Comparison of ENCODE assay signal across 17 cellular contexts in the genomic region with DNA sequence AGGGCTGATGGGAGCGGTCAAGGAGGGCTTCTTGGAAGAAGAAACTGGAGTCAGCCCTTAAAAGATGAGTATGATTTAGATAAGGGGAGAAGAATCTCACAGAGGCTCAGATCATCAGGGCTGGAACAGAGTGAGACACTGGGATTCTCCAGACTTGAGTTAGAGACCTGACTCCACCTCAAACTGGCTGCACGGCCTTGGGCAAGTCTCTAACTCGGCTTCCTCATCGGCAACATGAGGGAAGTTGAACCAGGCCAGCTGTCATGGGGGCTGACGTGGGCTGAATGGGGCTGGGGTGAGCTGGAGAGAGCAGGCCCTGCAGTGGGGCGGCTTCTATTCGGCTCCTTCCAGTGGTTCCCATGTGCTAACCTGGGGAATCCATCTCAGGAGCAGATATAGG. TPM values are rescaled to one million over a fixed set of nuclear protein-coding genes. Genes with fewer than 3 reads are reported as not detected.
"Had no signal": no experiment of that assay in that cellular context is flagged by ENCODE, and none has a peak within 500 bp of the region (broad histone marks: within the 10 kb centered on the region; RNA-seq: fewer than 3 reads in every experiment).

No MANE protein-coding gene starts in this region.

- H3K36me3 ChIP-seq: ascending aorta, prostate gland, right lobe of liver, tibial artery had no signal

- H3K4me1 Mint-ChIP-seq: stimulated activated naive CD8-positive, alpha-beta T cell treated with anti-CD3 and anti-CD28 coated beads, Interleukin-15, amount 100 ng/mL, for 72 hours had no signal

- H3K9me3 ChIP-seq: ascending aorta, prostate gland, right lobe of liver, tibial artery had no signal

- H3K27me3 ChIP-seq: ascending aorta, hepatocyte, right lobe of liver had no signal

- H3K27ac Mint-ChIP-seq: nephron had no signal

- ATAC-seq: activated CD4-positive, CD25-positive, alpha-beta regulatory T cell treated with anti-CD3 and anti-CD28 coated beads, Interleukin-2, amount 50 U/mL, for 24 hours; esophagus mucosa; stimulated activated naive CD8-positive, alpha-beta T cell treated with anti-CD3 and anti-CD28 coated beads, Interleukin-15, amount 100 ng/mL, for 72 hours had no signal

- H3K4me2 ChIP-seq: hepatocyte had no signal

- H2AFZ ChIP-seq: hepatocyte had no signal

- H3K4me1 ChIP-seq: ascending aorta, prostate gland, right lobe of liver had no signal

- H3K27ac ChIP-seq: ascending aorta, hepatocyte, prostate gland, right lobe of liver, SK-N-MC, tibial artery had no signal

- H3K4me3 Mint-ChIP-seq: nephron; stimulated activated naive CD8-positive, alpha-beta T cell treated with anti-CD3 and anti-CD28 coated beads, Interleukin-15, amount 100 ng/mL, for 72 hours had no signal

- H3K4me3 ChIP-seq: hepatocyte, prostate gland, SK-N-MC had no signal

- H3K9me3 Mint-ChIP-seq: nephron; stimulated activated naive CD8-positive, alpha-beta T cell treated with anti-CD3 and anti-CD28 coated beads, Interleukin-15, amount 100 ng/mL, for 72 hours had no signal

- DNase-seq: activated CD4-positive, alpha-beta T cell treated with anti-CD3 and anti-CD28 coated beads, Interleukin-2, amount 50 U/mL, for 1 hour; activated CD8-positive, alpha-beta memory T cell treated with anti-CD3 and anti-CD28 coated beads for 24 hours; activated naive CD4-positive, alpha-beta T cell; occipital lobe; right lobe of liver; stimulated activated naive CD8-positive, alpha-beta T cell treated with anti-CD3 and anti-CD28 coated beads, Interleukin-15, amount 100 ng/mL, for 72 hours; T-helper 9 cell had no signal

RNA-seq across cellular contexts. Expression of a gene that starts 2.5 kb away (rescaled TPM):
- total RNA-seq: bronchial epithelial cell had no signal
- polyA plus RNA-seq: keratinocyte had no signal

RNA-seq across cellular contexts. Expression of a gene that starts 7.1 kb away (rescaled TPM):
- total RNA-seq: bronchial epithelial cell had no signal
- polyA plus RNA-seq: keratinocyte had no signal

RNA-seq across cellular contexts. Expression of a gene that starts 9.5 kb away (rescaled TPM):
- total RNA-seq: bronchial epithelial cell had no signal
- polyA plus RNA-seq: keratinocyte had no signal
